In genomic region chr3:52173101-52173500, GRCh38 we compare ENCODE assay signal across 22 cellular contexts. TPM values are rescaled to one million over a fixed set of nuclear protein-coding genes. Genes with fewer than 3 reads are reported as not detected.
"Had no signal": no experiment of that assay in that cellular context is flagged by ENCODE, and none has a peak within 500 bp of the region (broad histone marks: within the 10 kb centered on the region; RNA-seq: fewer than 3 reads in every experiment).

No MANE protein-coding gene starts in this region.

- DNase-seq: Karpas-422, KG1, MG63, NCI-H1092, NCI-H1105 treated with DMSO at 0.1 percent for 48 hours, NCI-H1417 treated with DMSO at 0.1 percent for 48 hours, NCI-H187, NCI-H2029, NCI-H2081 treated with DMSO at 0.1 percent for 48 hours, NCI-H2171, NCI-H226, NCI-H446, NCI-H510A, NCI-H524 treated with DMSO at 0.1 percent for 48 hours, NCI-H69, NCI-H774, SHP77, SK-N-SH had no signal

- H3K27ac ChIP-seq: HL-60, RWPE1 had no signal

- H3K4me3 ChIP-seq: MG63 had no signal

- H3K27me3 ChIP-seq: MG63 had no signal

- H3K36me3 ChIP-seq: MG63 had no signal

- H3K4me2 ChIP-seq: SK-N-SH had no signal

- H3K9me3 ChIP-seq: MG63, SK-N-SH had no signal

- ATAC-seq: Panc1 had no signal

- H3K9ac ChIP-seq: SK-N-SH had no signal

RNA-seq across cellular contexts. Expression of gene TLR9, which starts 52.3 kb away (rescaled TPM):
- total RNA-seq: SK-MEL-5 had no signal
